1 cellular context compared by ENCODE assay signal in genomic region chr11:66222358-66223149, GRCh38.
TF ChIP-seq lines count a peak whose summit lies in the region.

No MANE protein-coding gene starts in this region.

TF ChIP-seq in HepG2, 621 proteins besides CTCF, POLR2A, EP300 and RAD21 (continued from another document and continues in another):
- TF ChIP-seq GRHL1 (CRISPR knock-in tag; conservative IDR thresholded peaks at IDR 0.05) (no peak), DR1 (CRISPR knock-in tag; IDR thresholded peaks at IDR 0.05) (no peak), E2F2 (CRISPR knock-in tag; IDR thresholded peaks at IDR 0.05; ENCODE audit: borderline replicate concordance) (no peak), ZNF276 (CRISPR knock-in tag; IDR thresholded peaks at IDR 0.05; ENCODE audit: low read depth) (no peak), ZSCAN29 (CRISPR knock-in tag; conservative IDR thresholded peaks at IDR 0.05) (no peak), RFX5 (IDR thresholded peaks at IDR 0.05; ENCODE audit: low read depth, low read length) (no peak), BHLHE40 (IDR thresholded peaks at IDR 0.05; ENCODE audit: low read length) (peak; percentile 71), MED1 (CRISPR knock-in tag; IDR thresholded peaks at IDR 0.05) (peak; percentile 63; the same call in 1 of the 2 replicates), ZNF430 (CRISPR knock-in tag; IDR thresholded peaks at IDR 0.05) (no peak), MAZ (IDR thresholded peaks at IDR 0.05; ENCODE audit: borderline replicate concordance, low read depth, low read length) (no peak), MAZ (CRISPR knock-in tag; IDR thresholded peaks at IDR 0.05; ENCODE audit: low read depth) (peak; percentile 62; the same call in 1 of the 2 replicates), USF2 (IDR thresholded peaks at IDR 0.05; ENCODE audit: low read depth, low read length) (peak; percentile 92), USF2 (CRISPR knock-in tag; IDR thresholded peaks at IDR 0.05; ENCODE audit: borderline replicate concordance) (peak; percentile 92; the same call in 1 of the 2 replicates), ZSCAN22 (CRISPR knock-in tag; IDR thresholded peaks at IDR 0.05) (no peak), SOX5 (CRISPR knock-in tag; IDR thresholded peaks at IDR 0.05; ENCODE audit: borderline replicate concordance) (no peak), LBX2 (CRISPR knock-in tag; IDR thresholded peaks at IDR 0.05; ENCODE audit: borderline replicate concordance) (no peak), ZNF557 (CRISPR knock-in tag; IDR thresholded peaks at IDR 0.05) (peak; percentile 41; the same call in 1 of the 2 replicates), SRY (CRISPR knock-in tag; IDR thresholded peaks at IDR 0.05) (no peak), MAFF (IDR thresholded peaks at IDR 0.05; ENCODE audit: low read depth, low read length) (no peak), ZNF816 (CRISPR knock-in tag; IDR thresholded peaks at IDR 0.05; ENCODE audit: borderline replicate concordance) (no peak), ZNF607 (CRISPR knock-in tag; IDR thresholded peaks at IDR 0.05; ENCODE audit: borderline replicate concordance) (no peak), KDM3A (CRISPR knock-in tag; IDR thresholded peaks at IDR 0.05; ENCODE audit: low read depth) (0 out of 2 replicates have a peak, but pooled peaks have one; percentile 82), ZNF484 (CRISPR knock-in tag; IDR thresholded peaks at IDR 0.05; ENCODE audit: borderline replicate concordance, low read depth) (no peak), ZNF75D (CRISPR knock-in tag; IDR thresholded peaks at IDR 0.05; ENCODE audit: borderline replicate concordance) (no peak), ZNF616 (CRISPR knock-in tag; IDR thresholded peaks at IDR 0.05; ENCODE audit: low read depth) (no peak), PAF1 (CRISPR knock-in tag; IDR thresholded peaks at IDR 0.05) (no peak), ZNF629 (CRISPR knock-in tag; conservative IDR thresholded peaks at IDR 0.05) (no peak), NCOA5 (CRISPR knock-in tag; IDR thresholded peaks at IDR 0.05) (no peak), MAFG (CRISPR knock-in tag; IDR thresholded peaks at IDR 0.05) (no peak), ZNF124 (CRISPR knock-in tag; IDR thresholded peaks at IDR 0.05) (peak; percentile 46; the same call in 1 of the 2 replicates), ZNF780A (CRISPR knock-in tag; IDR thresholded peaks at IDR 0.05) (no peak), KDM5A (IDR thresholded peaks at IDR 0.05; ENCODE audit: borderline replicate concordance, low read length) (no peak), SP140L (CRISPR knock-in tag; IDR thresholded peaks at IDR 0.05; ENCODE audit: borderline replicate concordance) (no peak), HES4 (CRISPR knock-in tag; IDR thresholded peaks at IDR 0.05; ENCODE audit: borderline replicate concordance) (no peak), ERF (CRISPR knock-in tag; IDR thresholded peaks at IDR 0.05) (peak; percentile 65; the same call in 1 of the 2 replicates), ZNF362 (CRISPR knock-in tag; IDR thresholded peaks at IDR 0.05; ENCODE audit: borderline replicate concordance) (no peak; the same call in 1 of the 2 replicates), ZBTB38 (CRISPR knock-in tag; IDR thresholded peaks at IDR 0.05) (no peak), AFF4 (CRISPR knock-in tag; IDR thresholded peaks at IDR 0.05) (no peak), PITX1 (CRISPR knock-in tag; IDR thresholded peaks at IDR 0.05) (peak; percentile 29; the same call in 1 of the 2 replicates), KAT7 (CRISPR knock-in tag; IDR thresholded peaks at IDR 0.05; ENCODE audit: borderline replicate concordance) (no peak), ZBTB26 (CRISPR knock-in tag; IDR thresholded peaks at IDR 0.05; ENCODE audit: borderline replicate concordance) (no peak), ZNF564 (CRISPR knock-in tag; IDR thresholded peaks at IDR 0.05) (no peak), EED (CRISPR knock-in tag; IDR thresholded peaks at IDR 0.05) (0 out of 2 replicates have a peak, but pooled peaks have one; percentile 28), ZNF432 (CRISPR knock-in tag; IDR thresholded peaks at IDR 0.05; ENCODE audit: borderline replicate concordance) (no peak), ELF4 (CRISPR knock-in tag; IDR thresholded peaks at IDR 0.05; ENCODE audit: borderline replicate concordance) (no peak), ZNF709 (CRISPR knock-in tag; IDR thresholded peaks at IDR 0.05) (no peak), ZNF382 (CRISPR knock-in tag; IDR thresholded peaks at IDR 0.05; ENCODE audit: borderline replicate concordance) (no peak), ZNF12 (CRISPR knock-in tag; IDR thresholded peaks at IDR 0.05) (0 out of 2 replicates have a peak, but pooled peaks have one; percentile 48), TBX2 (CRISPR knock-in tag; IDR thresholded peaks at IDR 0.05; ENCODE audit: borderline replicate concordance) (peak; percentile 54; the same call in 1 of the 2 replicates), TSC22D2 (CRISPR knock-in tag; IDR thresholded peaks at IDR 0.05; ENCODE audit: borderline replicate concordance) (peak; percentile 72; the same call in 1 of the 2 replicates), BRD4 (CRISPR knock-in tag; IDR thresholded peaks at IDR 0.05) (no peak), ZBTB46 (CRISPR knock-in tag; IDR thresholded peaks at IDR 0.05; ENCODE audit: borderline replicate concordance) (no peak), DDIT3 (CRISPR knock-in tag; IDR thresholded peaks at IDR 0.05) (no peak)
